ENCODE assay signal across 8 cellular contexts in the genomic region with DNA sequence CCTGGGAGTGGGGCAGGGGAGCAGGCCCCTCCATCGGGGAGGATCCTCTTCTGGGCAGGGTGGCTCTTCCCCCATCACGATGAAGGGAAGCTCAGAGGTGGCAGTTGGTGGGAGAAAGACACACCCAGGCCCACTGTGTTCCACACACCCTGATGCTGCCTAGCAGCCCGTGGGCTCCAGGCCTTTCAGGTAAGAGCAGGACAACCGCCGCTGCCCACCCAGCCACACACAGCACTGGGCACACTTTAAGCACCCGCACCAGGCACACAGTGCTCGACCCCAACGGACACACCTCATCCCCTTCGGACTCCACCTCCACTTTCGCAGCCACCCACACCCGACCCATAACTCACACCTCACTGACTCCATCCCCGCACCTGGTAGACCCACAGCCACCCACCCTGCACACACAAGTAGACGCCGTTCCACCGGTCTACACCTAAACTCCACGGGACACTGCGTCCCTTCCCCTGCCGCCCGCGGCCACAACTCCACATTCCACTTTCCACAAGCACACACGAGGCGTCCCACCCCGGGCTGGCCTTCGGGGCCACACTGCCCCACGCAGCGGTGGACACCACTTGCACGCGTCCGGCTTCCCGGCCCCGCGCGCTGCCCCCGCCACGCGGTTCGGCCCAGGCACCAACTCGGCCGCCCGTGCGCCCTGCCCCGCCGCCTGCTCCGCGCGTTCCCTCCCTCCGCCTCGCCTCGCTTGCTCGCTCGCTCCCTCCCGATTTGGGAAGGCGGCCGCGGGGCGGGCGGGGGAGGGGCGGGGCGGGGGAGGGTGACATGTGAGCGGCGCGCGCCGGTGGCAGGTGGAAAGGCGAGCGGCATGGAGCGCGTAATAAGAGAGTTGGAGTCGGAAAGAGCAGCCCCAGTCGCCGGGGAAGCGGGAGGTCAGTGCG. TPM values are rescaled to one million over a fixed set of nuclear protein-coding genes. Genes with fewer than 3 reads are reported as not detected.
A peak's percentile ranks its signal among the peaks of the same experiment; 100 is the strongest.
DNase-seq lines count a peak whose midpoint lies in the region; ATAC-seq and TF ChIP-seq lines count a peak whose summit lies in the region.

Gene KCNQ4 (plus strand): TSS at position 787 of the 905 bp plus-strand sequence. CDS start 307 bp downstream, outside the sequence.

- no peak within 1 kb of the TSS for H2AFZ ChIP-seq in fibroblast of lung (ENCODE audit: low read length)

- no peak for TF ChIP-seq CTCF in CD4-positive, alpha-beta T cell (IDR thresholded peaks at IDR 0.05)
- no peak for TF ChIP-seq CTCF in fibroblast of lung (conservative IDR thresholded peaks at IDR 0.05 in 1 of 2, IDR thresholded peaks at IDR 0.05 in 1 of 2; ENCODE audit: low read depth in 1 of 2, low read length in 2 of 2)
- no peak for TF ChIP-seq CTCF in nephron progenitor cell (IDR thresholded peaks at IDR 0.05)

- POLR2A ChIA-PET in CD4-positive, alpha-beta T cell (lab: Charles Lee): no interaction called here
- POLR2A ChIA-PET in activated CD4-positive, alpha-beta memory T cell treated with anti-CD3 and anti-CD28 coated beads, Interleukin-2, amount 10 ng/mL, durations not matched to agents 7 days and 5 days (lab: Charles Lee): interaction anchor here (1.8 kb wide), 1 partner anchor 19 kb away, joined by 4 read pairs; no protein-coding TSS in a partner anchor

- H3K36me3 Mint-ChIP-seq in CD4-positive, alpha-beta T cell (ENCODE audit: low read depth): peaks cover 4% of the 10 kb centered on the region
- peaks cover 6% of the 10 kb centered on the region for H3K36me3 Mint-ChIP-seq in activated CD4-positive, alpha-beta memory T cell treated with anti-CD3 and anti-CD28 coated beads, Interleukin-2, amount 10 ng/mL, durations not matched to agents 7 days and 5 days (ENCODE audit: low read depth)
- H3K36me3 Mint-ChIP-seq in nephron progenitor cell (ENCODE audit: low read depth): peaks cover 5% of the 10 kb centered on the region

- CTCF ChIA-PET in CD4-positive, alpha-beta T cell (lab: Charles Lee): interaction anchor here (0.9 kb wide), 1 partner anchor 9 kb away, joined by 3 read pairs; no protein-coding TSS in a partner anchor
- CTCF ChIA-PET in activated CD4-positive, alpha-beta memory T cell treated with anti-CD3 and anti-CD28 coated beads, Interleukin-2, amount 10 ng/mL, durations not matched to agents 7 days and 5 days (lab: Charles Lee): interaction anchor here (1.0 kb wide), 1 partner anchor 9 kb away, joined by 5 read pairs; no protein-coding TSS in a partner anchor

- peak within 1 kb of the TSS in 2 of 4 experiments; percentile 39 to 44 for H3K4me3 ChIP-seq in fibroblast of lung (replicated peaks in 1 of 4; ENCODE audit: control extremely low read depth in 1 of 4, insufficient read depth in 1 of 4, low read depth in 3 of 4, low read length in 4 of 4)

- peaks cover 2% of the 10 kb centered on the region for H3K4me1 ChIP-seq in fibroblast of lung (ENCODE audit: control insufficient read depth, extremely low read depth, insufficient read depth, low read length)

- peak within 1 kb of the TSS; percentile 79 for H3K4me3 Mint-ChIP-seq in CD4-positive, alpha-beta T cell
- H3K4me3 Mint-ChIP-seq in activated CD4-positive, alpha-beta memory T cell treated with anti-CD3 and anti-CD28 coated beads, Interleukin-2, amount 10 ng/mL, durations not matched to agents 7 days and 5 days: peak within 1 kb of the TSS; percentile 50
- peak within 1 kb of the TSS; percentile 84 for H3K4me3 Mint-ChIP-seq in nephron progenitor cell

- intact Hi-C loops in CD4-positive, alpha-beta T cell (cut with DNase I, micrococcal nuclease): no loop called here

- peaks cover 27% of the 10 kb centered on the region for H3K27me3 ChIP-seq in CD4-positive, alpha-beta T cell (ENCODE audit: control insufficient read depth, insufficient read depth, low read length)
- H3K27me3 ChIP-seq in fibroblast of lung (ENCODE audit: control insufficient read depth, insufficient read depth, low read length): peaks cover 14% of the 10 kb centered on the region

- H3K79me2 ChIP-seq in fibroblast of lung (ENCODE audit: control insufficient read depth, insufficient read depth, low read length): no peaks in the 10 kb centered on the region

- DNase-seq in CD4-positive, alpha-beta T cell: peak in 1 of 10 experiments; percentile 13
- DNase-seq in HUDEP-2 (lab: John Stamatoyannopoulos, UW; ENCODE audit: unreplicated experiment in 76 of 76) (peak in 59 of 76 experiments; percentile 10 to 72 (median 47)), fibroblast of lung (ENCODE audit: low read depth in 2 of 2) (peak; percentile 12 to 17), nephron progenitor cell (peak; percentile 77), pons (ENCODE audit: low spot score) (no peak)
- no peak for DNase-seq in activated CD4-positive, alpha-beta memory T cell treated with anti-CD3 and anti-CD28 coated beads, Interleukin-2, amount 10 ng/mL, durations not matched to agents 7 days and 5 days

- peaks cover 47% of the 10 kb centered on the region for H3K27me3 Mint-ChIP-seq in CD4-positive, alpha-beta T cell
- H3K27me3 Mint-ChIP-seq in activated CD4-positive, alpha-beta memory T cell treated with anti-CD3 and anti-CD28 coated beads, Interleukin-2, amount 10 ng/mL, durations not matched to agents 7 days and 5 days: peaks cover 37% of the 10 kb centered on the region
- H3K27me3 Mint-ChIP-seq in nephron progenitor cell (ENCODE audit: low read depth, poor library complexity): peaks cover 52% of the 10 kb centered on the region

- H3K27ac Mint-ChIP-seq in CD4-positive, alpha-beta T cell: no peak within 1 kb of the TSS
- H3K27ac Mint-ChIP-seq in activated CD4-positive, alpha-beta memory T cell treated with anti-CD3 and anti-CD28 coated beads, Interleukin-2, amount 10 ng/mL, durations not matched to agents 7 days and 5 days: no peak within 1 kb of the TSS
- no peak within 1 kb of the TSS for H3K27ac Mint-ChIP-seq in nephron progenitor cell

- H3K9ac ChIP-seq in fibroblast of lung (ENCODE audit: insufficient read depth, low read length): no peak within 1 kb of the TSS

- peak; percentile 62 for ATAC-seq in CD4-positive, alpha-beta T cell (ENCODE audit: poor library complexity)
- ATAC-seq in HG02870 (IDR thresholded peaks at IDR 0.05; ENCODE audit: unreplicated experiment): no peak
- no peak for ATAC-seq in GM19351 (IDR thresholded peaks at IDR 0.05; ENCODE audit: unreplicated experiment)

- no peaks in the 10 kb centered on the region for H4K20me1 ChIP-seq in fibroblast of lung (ENCODE audit: control insufficient read depth, extremely low read depth, insufficient read depth, low read length)

- no peaks in the 10 kb centered on the region for H3K9me3 ChIP-seq in CD4-positive, alpha-beta T cell (ENCODE audit: control insufficient read depth, low read length)
- H3K9me3 ChIP-seq in fibroblast of lung (ENCODE audit: control insufficient read depth, insufficient read depth, low read depth, low read length): no peaks in the 10 kb centered on the region

- no peaks in the 10 kb centered on the region for H3K36me3 ChIP-seq in fibroblast of lung (ENCODE audit: control insufficient read depth, insufficient read depth, low read length)

- peak within 1 kb of the TSS; percentile 1 for H3K4me2 ChIP-seq in fibroblast of lung (ENCODE audit: extremely low read depth, insufficient read depth, low read length)

- H3K27ac ChIP-seq in CD4-positive, alpha-beta T cell (ENCODE audit: low read depth, low read length): no peak within 1 kb of the TSS
- no peak within 1 kb of the TSS for H3K27ac ChIP-seq in fibroblast of lung (ENCODE audit: insufficient read depth, low read length)

- H3K9me3 Mint-ChIP-seq in CD4-positive, alpha-beta T cell: no peaks in the 10 kb centered on the region
- no peaks in the 10 kb centered on the region for H3K9me3 Mint-ChIP-seq in activated CD4-positive, alpha-beta memory T cell treated with anti-CD3 and anti-CD28 coated beads, Interleukin-2, amount 10 ng/mL, durations not matched to agents 7 days and 5 days
- peaks cover 4% of the 10 kb centered on the region for H3K9me3 Mint-ChIP-seq in nephron progenitor cell

- H3K4me1 Mint-ChIP-seq in CD4-positive, alpha-beta T cell (ENCODE audit: low read depth): peaks cover 6% of the 10 kb centered on the region
- peaks cover 11% of the 10 kb centered on the region for H3K4me1 Mint-ChIP-seq in activated CD4-positive, alpha-beta memory T cell treated with anti-CD3 and anti-CD28 coated beads, Interleukin-2, amount 10 ng/mL, durations not matched to agents 7 days and 5 days
- H3K4me1 Mint-ChIP-seq in nephron progenitor cell: peaks cover 76% of the 10 kb centered on the region

RNA-seq across cellular contexts. Expression of gene KCNQ4, which starts in this region (rescaled TPM):
- total RNA-seq in CD4-positive, alpha-beta T cell: under 1 TPM; 0.25 to 0.30 TPM
- under 1 TPM; 0.45 to 0.60 TPM for total RNA-seq in activated CD4-positive, alpha-beta memory T cell treated with anti-CD3 and anti-CD28 coated beads, Interleukin-2, amount 10 ng/mL, durations not matched to agents 7 days and 5 days
- total RNA-seq in fibroblast of lung: under 0.01 TPM in 2 replicates
- 0.02 and 0.03 TPM in 2 replicates for polyA plus RNA-seq in fibroblast of lung
- polyA plus RNA-seq in fibroblast of lung (2012): 0.05 and 0.08 TPM in 2 replicates
- polyA minus RNA-seq in fibroblast of lung (ENCODE audit: low replicate concordance): 0.35 TPM in 1 of 2 replicates, not detected in the other

Comparison
In these comparisons a context has a peak if more than half of its experiments do, and no peak if none do; other contexts are left out.
1. Peak in ATAC-seq in CD4-positive, alpha-beta T cell; RNA of the gene not detected or under 1 TPM.
2. Peak in DNase-seq and H3K4me2 ChIP-seq in fibroblast of lung; RNA of the gene not detected or under 1 TPM.
3. DNase-seq: peak in HUDEP-2 (59 of 76) and nephron progenitor cell (single experiment); none in activated CD4-positive, alpha-beta memory T cell treated with anti-CD3 and anti-CD28 coated beads, Interleukin-2, amount 10 ng/mL, durations not matched to agents 7 days and 5 days (single experiment) and pons (single experiment).
4. Peak in every context shown above with its lines, with median percentiles within 50 percentile points of each other: H3K4me3 Mint-ChIP-seq.